ENCODE assay signal across 8 cellular contexts in genomic region chr17:38883592-38884526, GRCh38. TPM values are rescaled to one million over a fixed set of nuclear protein-coding genes. Genes with fewer than 3 reads are reported as not detected.
DNase-seq lines count a peak whose midpoint lies in the region; ATAC-seq and TF ChIP-seq lines count a peak whose summit lies in the region.

No MANE protein-coding gene starts in this region.

- H3K4me1 ChIP-seq in breast epithelium (peaks cover 12 to 44% of the 10 kb centered on the region in 2 donors), liver (ENCODE audit: control insufficient read depth in 4 of 4, insufficient read depth in 4 of 4, low read length in 3 of 4) (peaks cover 43 to 76% (median 56%) of the 10 kb centered on the region in 4 donors), uterus (peaks cover 35 to 40% of the 10 kb centered on the region in 2 donors)

- intact Hi-C loops in activated naive CD4-positive, alpha-beta T cell treated with anti-CD3 and anti-CD28 coated beads for 36 hours (cut with micrococcal nuclease), result loop anchor here (1.0 kb wide), 1 partner anchor 14 kb away; no protein-coding TSS in a partner anchor
- intact Hi-C loops in breast epithelium (cut with DNase I; ENCODE audit: low total_unique reads) (no loop called here), uterus (cut with DNase I; ENCODE audit: low total_unique reads) (no loop called here)

- H3K4me3 Mint-ChIP-seq in activated naive CD4-positive, alpha-beta T cell treated with anti-CD3 and anti-CD28 coated beads for 36 hours, result peak overlapping the region; percentile 63

- H3K4me3 ChIP-seq in breast epithelium (no peak overlapping the region), liver (ENCODE audit: low read depth in 1 of 3, low read length in 3 of 3) (no peak overlapping the region), uterus (no peak overlapping the region)

- H3K27me3 ChIP-seq in breast epithelium (no peaks in the 10 kb centered on the region), liver (ENCODE audit: control insufficient read depth in 4 of 4, insufficient read depth in 4 of 4, low read length in 3 of 4) (no peaks in the 10 kb centered on the region), uterus (no peaks in the 10 kb centered on the region)

- H3K36me3 ChIP-seq in breast epithelium (no peaks in the 10 kb centered on the region), liver (ENCODE audit: control insufficient read depth in 4 of 4, insufficient read depth in 3 of 4, low read depth in 1 of 4, low read length in 3 of 4) (peaks cover 1 to 14% (median 8%) of the 10 kb centered on the region in 4 donors), uterus (no peaks in the 10 kb centered on the region)

- ATAC-seq in HG03097 (IDR thresholded peaks at IDR 0.05; ENCODE audit: low FRiP score, unreplicated experiment), result no peak

- peaks cover 84% of the 10 kb centered on the region for H3K4me1 Mint-ChIP-seq in activated naive CD4-positive, alpha-beta T cell treated with anti-CD3 and anti-CD28 coated beads for 36 hours (ENCODE audit: low read depth)

- H3K9ac ChIP-seq in liver (ENCODE audit: low read depth in 1 of 2, low read length in 2 of 2), result no peak overlapping the region

- peak overlapping the region; percentile 70 to 71 for H3K27ac ChIP-seq in breast epithelium
- H3K27ac ChIP-seq in liver (ENCODE audit: low read depth in 1 of 2, low read length in 2 of 2), result no peak overlapping the region
- H3K27ac ChIP-seq in uterus, result peak overlapping the region; percentile 65 to 75

- peak overlapping the region; percentile 93 for H3K27ac Mint-ChIP-seq in activated naive CD4-positive, alpha-beta T cell treated with anti-CD3 and anti-CD28 coated beads for 36 hours

- CTCF ChIA-PET in activated naive CD4-positive, alpha-beta T cell treated with anti-CD3 and anti-CD28 coated beads for 36 hours (lab: Charles Lee), result interaction anchor here (0.7 to 1.9 kb wide), 6 partner anchors 10 to 281 kb away, joined by 3 to 5 read pairs (median 4); no protein-coding TSS in a partner anchor

- H3K9me3 ChIP-seq in breast epithelium (no peaks in the 10 kb centered on the region), liver (ENCODE audit: control insufficient read depth in 4 of 4, low read length in 3 of 4) (no peaks in the 10 kb centered on the region), uterus (no peaks in the 10 kb centered on the region)

- TF ChIP-seq POLR2A in breast epithelium (IDR thresholded peaks at IDR 0.05) (no peak), uterus (IDR thresholded peaks at IDR 0.05) (no peak)

- no peaks in the 10 kb centered on the region for H3K27me3 Mint-ChIP-seq in activated naive CD4-positive, alpha-beta T cell treated with anti-CD3 and anti-CD28 coated beads for 36 hours (ENCODE audit: low read depth)

- 67% methylated on average over 19 of the region's 19 CpGs for WGBS in liver

- H3K36me3 Mint-ChIP-seq in activated naive CD4-positive, alpha-beta T cell treated with anti-CD3 and anti-CD28 coated beads for 36 hours (ENCODE audit: low read depth), result peaks cover 27% of the 10 kb centered on the region

- H3K9me3 Mint-ChIP-seq in activated naive CD4-positive, alpha-beta T cell treated with anti-CD3 and anti-CD28 coated beads for 36 hours, result no peaks in the 10 kb centered on the region

- DNase-seq in activated naive CD4-positive, alpha-beta T cell treated with anti-CD3 and anti-CD28 coated beads for 36 hours, result peak; percentile 50
- DNase-seq in activated naive CD4-positive, alpha-beta T cell treated with Interleukin-2 at 50 U/mL for 16 hours, result no peak
- DNase-seq in breast epithelium (ENCODE audit: low spot score in 2 of 2) (no peak), uterus (no peak), NCI-H2029 treated with DMSO at 0.1 percent for 48 hours (lab: John Stamatoyannopoulos, UW) (no peak)
- DNase-seq in activated CD8-positive, alpha-beta memory T cell treated with anti-CD3 and anti-CD28 coated beads for 24 hours, result no peak

- TF ChIP-seq CTCF in breast epithelium (IDR thresholded peaks at IDR 0.05) (no peak), liver (IDR thresholded peaks at IDR 0.05; ENCODE audit: low read depth, low read length, missing input control) (no peak), uterus (IDR thresholded peaks at IDR 0.05) (no peak)

- TF ChIP-seq RAD21 in liver (IDR thresholded peaks at IDR 0.05), result no peak

TF ChIP-seq in liver, 16 proteins besides CTCF, POLR2A, EP300 and RAD21:
- TF ChIP-seq HNF4A (conservative IDR thresholded peaks at IDR 0.05) (peak in 1 of 2 donors; percentile 26), NR2F2 (IDR thresholded peaks at IDR 0.05) (peak; percentile 71), HNF4G (IDR thresholded peaks at IDR 0.05) (no peak), MAX (IDR thresholded peaks at IDR 0.05) (no peak)

RNA-seq across cellular contexts. Expression of gene LASP1, which starts 14.0 kb away (rescaled TPM):
- 100 to 1,000 TPM; 105 to 113 TPM for total RNA-seq in activated naive CD4-positive, alpha-beta T cell treated with anti-CD3 and anti-CD28 coated beads for 36 hours
- total RNA-seq in breast epithelium, result 100 to 1,000 TPM in 1 of 3 donors, 10 to 100 TPM in 2; 88.7 to 145 (median 92.8) TPM
- total RNA-seq in liver, result 10 to 100 TPM; 59.4 to 77.4 TPM
- polyA plus RNA-seq in liver, result 10 to 100 TPM; 18.2 to 77.7 TPM
- total RNA-seq in uterus, result 100 to 1,000 TPM in 1 of 4 donors, 10 to 100 TPM in 3; 21.2 to 119 (median 58.2) TPM

RNA-seq across cellular contexts. Expression of gene RPL23, which starts 30.3 kb away (rescaled TPM):
- 1,000 to 10,000 TPM; 2,241 to 2,332 TPM for total RNA-seq in activated naive CD4-positive, alpha-beta T cell treated with anti-CD3 and anti-CD28 coated beads for 36 hours
- total RNA-seq in breast epithelium (1,000 to 10,000 TPM; 1,871 to 2,586 (median 2,024) TPM), liver (100 to 1,000 TPM; 284 to 797 TPM), uterus (1,000 to 10,000 TPM; 1,418 to 5,044 (median 2,630) TPM)
- 100 to 1,000 TPM; 552 to 740 TPM for polyA plus RNA-seq in liver

RNA-seq across cellular contexts. Expression of gene CWC25, which starts 58.7 kb away (rescaled TPM):
- 10 to 100 TPM; 18.6 to 21.9 TPM for total RNA-seq in activated naive CD4-positive, alpha-beta T cell treated with anti-CD3 and anti-CD28 coated beads for 36 hours
- total RNA-seq in breast epithelium, result 10 to 100 TPM; 22.1 to 42.0 (median 28.2) TPM
- total RNA-seq in liver, result 1 to 10 TPM; 5.7 to 10.0 TPM
- polyA plus RNA-seq in liver, result 1 to 10 TPM; 6.2 to 8.6 TPM
- 10 to 100 TPM in 3 of 4 donors, 1 to 10 TPM in 1; 9.1 to 26.2 (median 18.1) TPM for total RNA-seq in uterus

Comparison
In these comparisons a context has a peak if more than half of its experiments do, and no peak if none do; other contexts are left out.
1. H3K27ac ChIP-seq: peak in breast epithelium (2 of 2) and uterus (2 of 2); none in liver (0 of 2).